9 cellular contexts compared by ENCODE assay signal in genomic region chr19:43638991-43639494, GRCh38. TPM values are rescaled to one million over a fixed set of nuclear protein-coding genes. Genes with fewer than 3 reads are reported as not detected.
DNase-seq lines count a peak whose midpoint lies in the region; ATAC-seq lines count a peak whose summit lies in the region.
"Had no signal": no experiment of that assay in that cellular context is flagged by ENCODE, and none has a peak within 500 bp of the region (broad histone marks: within the 10 kb centered on the region; RNA-seq: fewer than 3 reads in every experiment).

No MANE protein-coding gene starts in this region.

- peaks cover 18% of the 10 kb centered on the region for H3K27me3 Mint-ChIP-seq in activated naive CD8-positive, alpha-beta T cell
- H3K27me3 Mint-ChIP-seq in immature natural killer cell (ENCODE audit: low read depth in 3 of 3): peaks cover 7 to 25% (median 24%) of the 10 kb centered on the region in 3 donors
- peaks cover 49 to 64% of the 10 kb centered on the region in 2 donors for H3K27me3 Mint-ChIP-seq in stimulated activated naive B cell treated with anti-CD40 and anti-IgM and Interleukin-4, amounts not matched to agents 10 μg/mL and 1 μg/mL and 100 μg/mL, for 72 hours

- H3K4me1 Mint-ChIP-seq in activated naive CD8-positive, alpha-beta T cell (ENCODE audit: low read depth): peaks cover 16% of the 10 kb centered on the region
- H3K4me1 Mint-ChIP-seq in immature natural killer cell: peaks cover 13% of the 10 kb centered on the region in 2 donors
- peaks cover 20 to 34% of the 10 kb centered on the region in 2 donors for H3K4me1 Mint-ChIP-seq in stimulated activated naive B cell treated with anti-CD40 and anti-IgM and Interleukin-4, amounts not matched to agents 10 μg/mL and 1 μg/mL and 100 μg/mL, for 72 hours

- DNase-seq in NCI-H2171 treated with DMSO at 0.1 percent for 48 hours (lab: John Stamatoyannopoulos, UW) (peak; percentile 14), NCI-H2171 (lab: John Stamatoyannopoulos, UW) (no peak), immature natural killer cell (no peak), NCI-H146 (lab: John Stamatoyannopoulos, UW) (no peak), ureter (ENCODE audit: low spot score) (no peak)
- DNase-seq in stimulated activated naive B cell treated with anti-CD40 and anti-IgM and Interleukin-4, amounts not matched to agents 10 μg/mL and 1 μg/mL and 100 μg/mL, for 72 hours: no peak
- no peak for DNase-seq in effector CD4-positive, alpha-beta T cell
- DNase-seq: KBM-7 had no signal

- no peaks in the 10 kb centered on the region for H3K9me3 Mint-ChIP-seq in activated naive CD8-positive, alpha-beta T cell (ENCODE audit: low read depth)
- no peaks in the 10 kb centered on the region for H3K9me3 Mint-ChIP-seq in immature natural killer cell
- no peaks in the 10 kb centered on the region for H3K9me3 Mint-ChIP-seq in stimulated activated naive B cell treated with anti-CD40 and anti-IgM and Interleukin-4, amounts not matched to agents 10 μg/mL and 1 μg/mL and 100 μg/mL, for 72 hours

- H3K4me3 Mint-ChIP-seq in activated naive CD8-positive, alpha-beta T cell: peak overlapping the region; percentile 87
- H3K4me3 Mint-ChIP-seq in immature natural killer cell: peak overlapping the region; percentile 78 to 86 (median 81)
- H3K4me3 Mint-ChIP-seq in stimulated activated naive B cell treated with anti-CD40 and anti-IgM and Interleukin-4, amounts not matched to agents 10 μg/mL and 1 μg/mL and 100 μg/mL, for 72 hours: peak overlapping the region; percentile 82 to 87

- ATAC-seq in stimulated activated naive B cell treated with anti-CD40 and anti-IgM and Interleukin-4, amounts not matched to agents 10 μg/mL and 1 μg/mL and 100 μg/mL, for 72 hours (replicated peaks): peak; percentile 8 to 20

- no peaks in the 10 kb centered on the region for H3K36me3 Mint-ChIP-seq in activated naive CD8-positive, alpha-beta T cell
- peaks cover 0 to 5% (median 0%) of the 10 kb centered on the region in 3 donors for H3K36me3 Mint-ChIP-seq in immature natural killer cell
- no peaks in the 10 kb centered on the region for H3K36me3 Mint-ChIP-seq in stimulated activated naive B cell treated with anti-CD40 and anti-IgM and Interleukin-4, amounts not matched to agents 10 μg/mL and 1 μg/mL and 100 μg/mL, for 72 hours

- H3K27ac Mint-ChIP-seq in activated naive CD8-positive, alpha-beta T cell: no peak overlapping the region
- peak overlapping the region in 4 of 6 donors; percentile 7 to 69 (median 30) for H3K27ac Mint-ChIP-seq in immature natural killer cell
- H3K27ac Mint-ChIP-seq in stimulated activated naive B cell treated with anti-CD40 and anti-IgM and Interleukin-4, amounts not matched to agents 10 μg/mL and 1 μg/mL and 100 μg/mL, for 72 hours: peak overlapping the region; percentile 70

RNA-seq across cellular contexts. Expression of gene CADM4, which starts 0.6 kb away (rescaled TPM):
- polyA plus RNA-seq in immature natural killer cell: under 1 TPM in 1 of 3 donors, not detected in 2; 0.10 TPM
- total RNA-seq in ureter: 6.6 TPM

RNA-seq across cellular contexts. Expression of gene ZNF428, which starts 19.6 kb away (rescaled TPM):
- 10 to 100 TPM; 10.6 to 28.5 (median 19.7) TPM for polyA plus RNA-seq in immature natural killer cell
- 30.2 TPM for total RNA-seq in ureter

RNA-seq across cellular contexts. Expression of gene SRRM5, which starts 27.2 kb away (rescaled TPM):
- polyA plus RNA-seq in immature natural killer cell: under 1 TPM in 2 of 3 donors, not detected in 1; 0.43 to 0.86 TPM
- total RNA-seq in ureter: 1.0 TPM

RNA-seq across cellular contexts. Expression of gene PLAUR, which starts 30.9 kb away (rescaled TPM):
- polyA plus RNA-seq in immature natural killer cell: 1 to 10 TPM; 3.4 to 6.1 (median 5.7) TPM
- 9.6 TPM for total RNA-seq in ureter

RNA-seq across cellular contexts. Expression of gene ZNF576, which starts 42.6 kb away (rescaled TPM):
- 10 to 100 TPM in 1 of 3 donors, 1 to 10 TPM in 2; 6.7 to 12.8 (median 7.1) TPM for polyA plus RNA-seq in immature natural killer cell
- 20.4 TPM for total RNA-seq in ureter
